ENCODE assay signal across 1 cellular context in the genomic region with DNA sequence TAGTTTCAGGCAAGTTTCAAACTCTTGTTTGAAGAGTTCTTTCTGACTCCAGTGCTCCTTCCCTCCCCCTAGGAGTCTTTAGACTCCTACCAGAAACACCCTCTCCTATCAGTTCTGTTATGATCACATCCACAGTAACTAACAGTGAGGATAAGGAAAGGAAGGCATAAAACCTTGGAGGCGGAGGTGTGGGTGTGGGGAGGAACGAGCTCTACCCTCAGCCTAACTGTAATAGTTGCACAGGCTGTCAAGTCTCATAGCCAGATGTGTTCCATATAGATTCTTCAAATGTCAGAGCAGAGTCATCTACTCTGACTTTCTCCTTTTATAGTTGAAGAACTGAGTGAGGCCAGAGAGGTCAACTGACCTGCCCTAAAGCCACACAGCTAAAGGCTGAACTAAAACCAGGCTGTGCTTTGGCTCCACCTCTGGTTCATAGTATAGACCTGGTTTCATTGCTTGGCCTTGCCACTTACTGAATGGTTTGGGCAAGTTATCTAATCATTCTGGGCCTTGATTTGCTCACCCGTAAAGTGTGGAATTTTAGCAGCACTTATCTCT.
TF ChIP-seq lines count a peak whose summit lies in the region.

No MANE protein-coding gene starts in this region.

TF ChIP-seq in GM12878, 131 proteins besides CTCF, POLR2A, EP300 and RAD21:
- TF ChIP-seq CHD1 (IDR thresholded peaks at IDR 0.05; ENCODE audit: low read depth, low read length): no peak
- TF ChIP-seq HDAC2 (IDR thresholded peaks at IDR 0.05): no peak
- TF ChIP-seq SREBF1 (IDR thresholded peaks at IDR 0.05; ENCODE audit: low read length): no peak
- no peak for TF ChIP-seq ZNF622 (IDR thresholded peaks at IDR 0.05)
- TF ChIP-seq NR2C2 (IDR thresholded peaks at IDR 0.05; ENCODE audit: borderline replicate concordance, control insufficient read depth, insufficient read length, low read depth): no peak
- TF ChIP-seq NR2F1 (conservative IDR thresholded peaks at IDR 0.05): no peak
- TF ChIP-seq NRF1 (conservative IDR thresholded peaks at IDR 0.05; ENCODE audit: low read depth, low read length): no peak
- TF ChIP-seq EED (IDR thresholded peaks at IDR 0.05; ENCODE audit: low read depth): no peak
- TF ChIP-seq, protein P1, sequence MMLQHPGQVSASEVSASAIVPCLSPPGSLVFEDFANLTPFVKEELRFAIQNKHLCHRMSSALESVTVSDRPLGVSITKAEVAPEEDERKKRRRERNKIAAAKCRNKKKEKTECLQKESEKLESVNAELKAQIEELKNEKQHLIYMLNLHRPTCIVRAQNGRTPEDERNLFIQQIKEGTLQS (IDR thresholded peaks at IDR 0.05; ENCODE audit: borderline replicate concordance, extremely low read depth, low read depth, low read length): no peak
- TF ChIP-seq, protein P2, sequence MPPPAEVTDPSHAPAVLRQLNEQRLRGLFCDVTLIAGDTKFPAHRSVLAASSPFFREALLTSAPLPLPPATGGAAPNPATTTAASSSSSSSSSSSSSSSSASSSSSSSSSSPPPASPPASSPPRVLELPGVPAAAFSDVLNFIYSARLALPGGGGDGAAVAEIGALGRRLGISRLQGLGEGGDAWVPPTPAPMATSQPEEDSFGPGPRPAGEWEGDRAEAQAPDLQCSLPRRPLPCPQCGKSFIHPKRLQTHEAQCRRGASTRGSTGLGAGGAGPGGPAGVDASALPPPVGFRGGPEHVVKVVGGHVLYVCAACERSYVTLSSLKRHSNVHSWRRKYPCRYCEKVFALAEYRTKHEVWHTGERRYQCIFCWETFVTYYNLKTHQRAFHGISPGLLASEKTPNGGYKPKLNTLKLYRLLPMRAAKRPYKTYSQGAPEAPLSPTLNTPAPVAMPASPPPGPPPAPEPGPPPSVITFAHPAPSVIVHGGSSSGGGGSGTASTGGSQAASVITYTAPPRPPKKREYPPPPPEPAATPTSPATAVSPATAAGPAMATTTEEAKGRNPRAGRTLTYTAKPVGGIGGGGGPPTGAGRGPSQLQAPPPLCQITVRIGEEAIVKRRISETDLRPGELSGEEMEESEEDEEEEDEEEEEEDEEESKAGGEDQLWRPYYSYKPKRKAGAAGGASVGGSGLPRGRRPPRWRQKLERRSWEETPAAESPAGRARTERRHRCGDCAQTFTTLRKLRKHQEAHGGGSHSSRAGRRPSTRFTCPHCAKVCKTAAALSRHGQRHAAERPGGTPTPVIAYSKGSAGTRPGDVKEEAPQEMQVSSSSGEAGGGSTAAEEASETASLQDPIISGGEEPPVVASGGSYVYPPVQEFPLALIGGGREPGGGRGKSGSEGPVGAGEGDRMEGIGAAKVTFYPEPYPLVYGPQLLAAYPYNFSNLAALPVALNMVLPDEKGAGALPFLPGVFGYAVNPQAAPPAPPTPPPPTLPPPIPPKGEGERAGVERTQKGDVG (CRISPR knock-in tag; IDR thresholded peaks at IDR 0.05): no peak
- TF ChIP-seq RFX5 (IDR thresholded peaks at IDR 0.05; ENCODE audit: low read depth, low read length): no peak
- TF ChIP-seq STAT3 (IDR thresholded peaks at IDR 0.05; ENCODE audit: low read depth, low read length): no peak
